Comparison of ENCODE assay signal across 1 cellular context in genomic region chr9:109132473-109133095, GRCh38.
A peak's percentile ranks its signal among the peaks of the same experiment; 100 is the strongest.
TF ChIP-seq lines count a peak whose summit lies in the region.

No MANE protein-coding gene starts in this region.

TF ChIP-seq in K562, 482 proteins besides CTCF, POLR2A, EP300 and RAD21 (continued from another document):
- no peak for TF ChIP-seq ZKSCAN1 (IDR thresholded peaks at IDR 0.05; ENCODE audit: low read depth, low read length)
- no peak for TF ChIP-seq ARID2 (IDR thresholded peaks at IDR 0.05)
- peak; percentile 63 for TF ChIP-seq U2AF1 (optimal IDR thresholded peaks at IDR 0.05; ENCODE audit: low read depth, low read length)
- no peak for TF ChIP-seq ATF3 (IDR thresholded peaks at IDR 0.05)
- TF ChIP-seq ATF3 (CRISPR knock-in tag; conservative IDR thresholded peaks at IDR 0.05): no peak
- no peak for TF ChIP-seq ZNF586 (CRISPR knock-in tag; conservative IDR thresholded peaks at IDR 0.05)
- peak; percentile 9 for TF ChIP-seq TAF9B (IDR thresholded peaks at IDR 0.05; ENCODE audit: partially characterized antibody)
- peak; percentile 75 for TF ChIP-seq NCOR1 (IDR thresholded peaks at IDR 0.05)
- peak; percentile 90 for TF ChIP-seq ARID1B (IDR thresholded peaks at IDR 0.05)
- TF ChIP-seq FOXP4 (CRISPR knock-in tag; IDR thresholded peaks at IDR 0.05; ENCODE audit: borderline replicate concordance): no peak
- peak; percentile 63 for TF ChIP-seq MEIS2 (IDR thresholded peaks at IDR 0.05; ENCODE audit: partially characterized antibody)
- TF ChIP-seq FOXM1 (IDR thresholded peaks at IDR 0.05; ENCODE audit: low read depth): peak; percentile 74
- no peak for TF ChIP-seq FOXM1 (CRISPR knock-in tag; IDR thresholded peaks at IDR 0.05; ENCODE audit: low read depth)
- no peak for TF ChIP-seq ZC3H8 (IDR thresholded peaks at IDR 0.05)
- peak; percentile 25; the same call in 1 of the 2 replicates for TF ChIP-seq BHLHE40 (IDR thresholded peaks at IDR 0.05; ENCODE audit: low read length)
- TF ChIP-seq HDAC2 (IDR thresholded peaks at IDR 0.05): peak; percentile 36; the same call in 1 of the 2 replicates
- TF ChIP-seq PHB (CRISPR knock-in tag; IDR thresholded peaks at IDR 0.05): no peak
- no peak for TF ChIP-seq CLOCK (CRISPR knock-in tag; IDR thresholded peaks at IDR 0.05; ENCODE audit: borderline replicate concordance)
